ENCODE assay signal across 1 cellular context in genomic region chr3:172696357-172696756, GRCh38.
TF ChIP-seq lines count a peak whose summit lies in the region.

No MANE protein-coding gene starts in this region.

TF ChIP-seq in HepG2, 621 proteins besides CTCF, POLR2A, EP300 and RAD21 (continued from another document and continues in another):
- TF ChIP-seq, protein P1, sequence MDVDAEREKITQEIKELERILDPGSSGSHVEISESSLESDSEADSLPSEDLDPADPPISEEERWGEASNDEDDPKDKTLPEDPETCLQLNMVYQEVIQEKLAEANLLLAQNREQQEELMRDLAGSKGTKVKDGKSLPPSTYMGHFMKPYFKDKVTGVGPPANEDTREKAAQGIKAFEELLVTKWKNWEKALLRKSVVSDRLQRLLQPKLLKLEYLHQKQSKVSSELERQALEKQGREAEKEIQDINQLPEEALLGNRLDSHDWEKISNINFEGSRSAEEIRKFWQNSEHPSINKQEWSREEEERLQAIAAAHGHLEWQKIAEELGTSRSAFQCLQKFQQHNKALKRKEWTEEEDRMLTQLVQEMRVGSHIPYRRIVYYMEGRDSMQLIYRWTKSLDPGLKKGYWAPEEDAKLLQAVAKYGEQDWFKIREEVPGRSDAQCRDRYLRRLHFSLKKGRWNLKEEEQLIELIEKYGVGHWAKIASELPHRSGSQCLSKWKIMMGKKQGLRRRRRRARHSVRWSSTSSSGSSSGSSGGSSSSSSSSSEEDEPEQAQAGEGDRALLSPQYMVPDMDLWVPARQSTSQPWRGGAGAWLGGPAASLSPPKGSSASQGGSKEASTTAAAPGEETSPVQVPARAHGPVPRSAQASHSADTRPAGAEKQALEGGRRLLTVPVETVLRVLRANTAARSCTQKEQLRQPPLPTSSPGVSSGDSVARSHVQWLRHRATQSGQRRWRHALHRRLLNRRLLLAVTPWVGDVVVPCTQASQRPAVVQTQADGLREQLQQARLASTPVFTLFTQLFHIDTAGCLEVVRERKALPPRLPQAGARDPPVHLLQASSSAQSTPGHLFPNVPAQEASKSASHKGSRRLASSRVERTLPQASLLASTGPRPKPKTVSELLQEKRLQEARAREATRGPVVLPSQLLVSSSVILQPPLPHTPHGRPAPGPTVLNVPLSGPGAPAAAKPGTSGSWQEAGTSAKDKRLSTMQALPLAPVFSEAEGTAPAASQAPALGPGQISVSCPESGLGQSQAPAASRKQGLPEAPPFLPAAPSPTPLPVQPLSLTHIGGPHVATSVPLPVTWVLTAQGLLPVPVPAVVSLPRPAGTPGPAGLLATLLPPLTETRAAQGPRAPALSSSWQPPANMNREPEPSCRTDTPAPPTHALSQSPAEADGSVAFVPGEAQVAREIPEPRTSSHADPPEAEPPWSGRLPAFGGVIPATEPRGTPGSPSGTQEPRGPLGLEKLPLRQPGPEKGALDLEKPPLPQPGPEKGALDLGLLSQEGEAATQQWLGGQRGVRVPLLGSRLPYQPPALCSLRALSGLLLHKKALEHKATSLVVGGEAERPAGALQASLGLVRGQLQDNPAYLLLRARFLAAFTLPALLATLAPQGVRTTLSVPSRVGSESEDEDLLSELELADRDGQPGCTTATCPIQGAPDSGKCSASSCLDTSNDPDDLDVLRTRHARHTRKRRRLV (CRISPR knock-in tag; IDR thresholded peaks at IDR 0.05): no peak
- TF ChIP-seq, protein P2, sequence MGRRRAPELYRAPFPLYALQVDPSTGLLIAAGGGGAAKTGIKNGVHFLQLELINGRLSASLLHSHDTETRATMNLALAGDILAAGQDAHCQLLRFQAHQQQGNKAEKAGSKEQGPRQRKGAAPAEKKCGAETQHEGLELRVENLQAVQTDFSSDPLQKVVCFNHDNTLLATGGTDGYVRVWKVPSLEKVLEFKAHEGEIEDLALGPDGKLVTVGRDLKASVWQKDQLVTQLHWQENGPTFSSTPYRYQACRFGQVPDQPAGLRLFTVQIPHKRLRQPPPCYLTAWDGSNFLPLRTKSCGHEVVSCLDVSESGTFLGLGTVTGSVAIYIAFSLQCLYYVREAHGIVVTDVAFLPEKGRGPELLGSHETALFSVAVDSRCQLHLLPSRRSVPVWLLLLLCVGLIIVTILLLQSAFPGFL (CRISPR knock-in tag; IDR thresholded peaks at IDR 0.05): no peak
- TF ChIP-seq, protein P3, sequence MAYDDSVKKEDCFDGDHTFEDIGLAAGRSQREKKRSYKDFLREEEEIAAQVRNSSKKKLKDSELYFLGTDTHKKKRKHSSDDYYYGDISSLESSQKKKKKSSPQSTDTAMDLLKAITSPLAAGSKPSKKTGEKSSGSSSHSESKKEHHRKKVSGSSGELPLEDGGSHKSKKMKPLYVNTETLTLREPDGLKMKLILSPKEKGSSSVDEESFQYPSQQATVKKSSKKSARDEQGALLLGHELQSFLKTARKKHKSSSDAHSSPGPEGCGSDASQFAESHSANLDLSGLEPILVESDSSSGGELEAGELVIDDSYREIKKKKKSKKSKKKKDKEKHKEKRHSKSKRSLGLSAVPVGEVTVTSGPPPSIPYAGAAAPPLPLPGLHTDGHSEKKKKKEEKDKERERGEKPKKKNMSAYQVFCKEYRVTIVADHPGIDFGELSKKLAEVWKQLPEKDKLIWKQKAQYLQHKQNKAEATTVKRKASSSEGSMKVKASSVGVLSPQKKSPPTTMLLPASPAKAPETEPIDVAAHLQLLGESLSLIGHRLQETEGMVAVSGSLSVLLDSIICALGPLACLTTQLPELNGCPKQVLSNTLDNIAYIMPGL (CRISPR knock-in tag; IDR thresholded peaks at IDR 0.05; ENCODE audit: borderline replicate concordance in 1 of 2, low read depth in 1 of 2): peak in 1 of 2 experiments; percentile 63; a peak in 1 of 4 replicates
- TF ChIP-seq SSRP1 (CRISPR knock-in tag; IDR thresholded peaks at IDR 0.05): no peak
- 0 out of 2 replicates have a peak, but pooled peaks have one; percentile 28 for TF ChIP-seq NR2C2 (CRISPR knock-in tag; IDR thresholded peaks at IDR 0.05; ENCODE audit: borderline replicate concordance)
- TF ChIP-seq SP5 (CRISPR knock-in tag; IDR thresholded peaks at IDR 0.05; ENCODE audit: borderline replicate concordance, low read depth): peak; percentile 48; the same call in 1 of the 2 replicates
- TF ChIP-seq MEIS1 (CRISPR knock-in tag; IDR thresholded peaks at IDR 0.05; ENCODE audit: borderline replicate concordance): no peak
- no peak for TF ChIP-seq YY1 (IDR thresholded peaks at IDR 0.05; ENCODE audit: insufficient read depth, insufficient replicate concordance, low read depth, low read length)
- TF ChIP-seq ZNF17 (CRISPR knock-in tag; IDR thresholded peaks at IDR 0.05): no peak
- no peak for TF ChIP-seq ZNF7 (CRISPR knock-in tag; IDR thresholded peaks at IDR 0.05)
- TF ChIP-seq, protein P4, sequence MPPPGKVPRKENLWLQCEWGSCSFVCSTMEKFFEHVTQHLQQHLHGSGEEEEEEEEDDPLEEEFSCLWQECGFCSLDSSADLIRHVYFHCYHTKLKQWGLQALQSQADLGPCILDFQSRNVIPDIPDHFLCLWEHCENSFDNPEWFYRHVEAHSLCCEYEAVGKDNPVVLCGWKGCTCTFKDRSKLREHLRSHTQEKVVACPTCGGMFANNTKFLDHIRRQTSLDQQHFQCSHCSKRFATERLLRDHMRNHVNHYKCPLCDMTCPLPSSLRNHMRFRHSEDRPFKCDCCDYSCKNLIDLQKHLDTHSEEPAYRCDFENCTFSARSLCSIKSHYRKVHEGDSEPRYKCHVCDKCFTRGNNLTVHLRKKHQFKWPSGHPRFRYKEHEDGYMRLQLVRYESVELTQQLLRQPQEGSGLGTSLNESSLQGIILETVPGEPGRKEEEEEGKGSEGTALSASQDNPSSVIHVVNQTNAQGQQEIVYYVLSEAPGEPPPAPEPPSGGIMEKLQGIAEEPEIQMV (CRISPR knock-in tag; IDR thresholded peaks at IDR 0.05; ENCODE audit: low read depth): no peak
- no peak for TF ChIP-seq ZNF598 (CRISPR knock-in tag; IDR thresholded peaks at IDR 0.05; ENCODE audit: borderline replicate concordance)
- no peak for TF ChIP-seq HNRNPLL (IDR thresholded peaks at IDR 0.05; ENCODE audit: low read depth, low read length, poor library complexity, severe bottlenecking)
- TF ChIP-seq ZNF713 (CRISPR knock-in tag; IDR thresholded peaks at IDR 0.05): no peak
- TF ChIP-seq ZNF792 (CRISPR knock-in tag; IDR thresholded peaks at IDR 0.05): peak; percentile 69; the same call in 1 of the 2 replicates
- TF ChIP-seq ELF1 (CRISPR knock-in tag; IDR thresholded peaks at IDR 0.05): no peak
- no peak for TF ChIP-seq MNT (IDR thresholded peaks at IDR 0.05)
- TF ChIP-seq PRDM15 (CRISPR knock-in tag; IDR thresholded peaks at IDR 0.05): no peak
- no peak for TF ChIP-seq ZNF737 (CRISPR knock-in tag; IDR thresholded peaks at IDR 0.05; ENCODE audit: borderline replicate concordance)
- no peak for TF ChIP-seq PCBP2 (optimal IDR thresholded peaks at IDR 0.05; ENCODE audit: low read depth, low read length, poor library complexity, severe bottlenecking)
- TF ChIP-seq ZNF510 (CRISPR knock-in tag; IDR thresholded peaks at IDR 0.05; ENCODE audit: low read depth): no peak
- TF ChIP-seq ZNF10 (CRISPR knock-in tag; IDR thresholded peaks at IDR 0.05; ENCODE audit: borderline replicate concordance, low read depth): no peak
- 0 out of 2 replicates have a peak, but pooled peaks have one; percentile 69 for TF ChIP-seq STAT5B (CRISPR knock-in tag; IDR thresholded peaks at IDR 0.05)
- TF ChIP-seq, protein P5, sequence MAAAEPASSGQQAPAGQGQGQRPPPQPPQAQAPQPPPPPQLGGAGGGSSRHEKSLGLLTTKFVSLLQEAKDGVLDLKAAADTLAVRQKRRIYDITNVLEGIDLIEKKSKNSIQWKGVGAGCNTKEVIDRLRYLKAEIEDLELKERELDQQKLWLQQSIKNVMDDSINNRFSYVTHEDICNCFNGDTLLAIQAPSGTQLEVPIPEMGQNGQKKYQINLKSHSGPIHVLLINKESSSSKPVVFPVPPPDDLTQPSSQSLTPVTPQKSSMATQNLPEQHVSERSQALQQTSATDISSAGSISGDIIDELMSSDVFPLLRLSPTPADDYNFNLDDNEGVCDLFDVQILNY (CRISPR knock-in tag; conservative IDR thresholded peaks at IDR 0.05): no peak
- no peak for TF ChIP-seq NFE2L1 (CRISPR knock-in tag; IDR thresholded peaks at IDR 0.05; ENCODE audit: borderline replicate concordance)
- TF ChIP-seq RORA (CRISPR knock-in tag; IDR thresholded peaks at IDR 0.05): no peak
- peak; percentile 97 for TF ChIP-seq RCOR2 (CRISPR knock-in tag; IDR thresholded peaks at IDR 0.05)
- no peak for TF ChIP-seq TGIF2 (CRISPR knock-in tag; IDR thresholded peaks at IDR 0.05)
- TF ChIP-seq ZNF138 (CRISPR knock-in tag; IDR thresholded peaks at IDR 0.05; ENCODE audit: low read depth): no peak
- no peak for TF ChIP-seq ZNF143 (CRISPR knock-in tag; IDR thresholded peaks at IDR 0.05)
- peak; percentile 98 for TF ChIP-seq ISL2 (CRISPR knock-in tag; IDR thresholded peaks at IDR 0.05)
- TF ChIP-seq HDAC1 (CRISPR knock-in tag; IDR thresholded peaks at IDR 0.05): peak; percentile 59; the same call in 1 of the 2 replicates
- TF ChIP-seq, protein P6, sequence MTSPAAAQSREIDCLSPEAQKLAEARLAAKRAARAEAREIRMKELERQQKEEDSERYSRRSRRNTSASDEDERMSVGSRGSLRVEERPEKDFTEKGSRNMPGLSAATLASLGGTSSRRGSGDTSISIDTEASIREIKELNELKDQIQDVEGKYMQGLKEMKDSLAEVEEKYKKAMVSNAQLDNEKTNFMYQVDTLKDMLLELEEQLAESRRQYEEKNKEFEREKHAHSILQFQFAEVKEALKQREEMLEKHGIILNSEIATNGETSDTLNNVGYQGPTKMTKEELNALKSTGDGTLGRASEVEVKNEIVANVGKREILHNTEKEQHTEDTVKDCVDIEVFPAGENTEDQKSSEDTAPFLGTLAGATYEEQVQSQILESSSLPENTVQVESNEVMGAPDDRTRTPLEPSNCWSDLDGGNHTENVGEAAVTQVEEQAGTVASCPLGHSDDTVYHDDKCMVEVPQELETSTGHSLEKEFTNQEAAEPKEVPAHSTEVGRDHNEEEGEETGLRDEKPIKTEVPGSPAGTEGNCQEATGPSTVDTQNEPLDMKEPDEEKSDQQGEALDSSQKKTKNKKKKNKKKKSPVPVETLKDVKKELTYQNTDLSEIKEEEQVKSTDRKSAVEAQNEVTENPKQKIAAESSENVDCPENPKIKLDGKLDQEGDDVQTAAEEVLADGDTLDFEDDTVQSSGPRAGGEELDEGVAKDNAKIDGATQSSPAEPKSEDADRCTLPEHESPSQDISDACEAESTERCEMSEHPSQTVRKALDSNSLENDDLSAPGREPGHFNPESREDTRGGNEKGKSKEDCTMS (CRISPR knock-in tag; conservative IDR thresholded peaks at IDR 0.05): no peak
- TF ChIP-seq TAF1 (CRISPR knock-in tag; IDR thresholded peaks at IDR 0.05): no peak
- TF ChIP-seq NFE2 (CRISPR knock-in tag; IDR thresholded peaks at IDR 0.05): no peak
- peak; percentile 63; the same call in 1 of the 2 replicates for TF ChIP-seq HOXD1 (CRISPR knock-in tag; IDR thresholded peaks at IDR 0.05)
- peak; percentile 62; the same call in 1 of the 2 replicates for TF ChIP-seq ZBTB20 (CRISPR knock-in tag; IDR thresholded peaks at IDR 0.05; ENCODE audit: borderline replicate concordance, low read depth)
- 0 out of 2 replicates have a peak, but pooled peaks have one; percentile 32 for TF ChIP-seq ZSCAN20 (CRISPR knock-in tag; IDR thresholded peaks at IDR 0.05; ENCODE audit: borderline replicate concordance)
- TF ChIP-seq MXI1 (IDR thresholded peaks at IDR 0.05; ENCODE audit: borderline replicate concordance, low read depth, low read length): no peak
- peak; percentile 54; the same call in 1 of the 2 replicates for TF ChIP-seq NR2F6 (IDR thresholded peaks at IDR 0.05)
- peak; percentile 72 for TF ChIP-seq NR2F6 (CRISPR knock-in tag; IDR thresholded peaks at IDR 0.05)
- TF ChIP-seq EZH2 (conservative IDR thresholded peaks at IDR 0.05; ENCODE audit: low read depth, low read length): no peak
- 0 out of 2 replicates have a peak, but pooled peaks have one; percentile 77 for TF ChIP-seq SP140L (CRISPR knock-in tag; IDR thresholded peaks at IDR 0.05; ENCODE audit: borderline replicate concordance)
- TF ChIP-seq ZNF101 (CRISPR knock-in tag; IDR thresholded peaks at IDR 0.05; ENCODE audit: borderline replicate concordance, low read depth): no peak
- no peak for TF ChIP-seq JUNB (CRISPR knock-in tag; IDR thresholded peaks at IDR 0.05; ENCODE audit: borderline replicate concordance)
- no peak for TF ChIP-seq GZF1 (CRISPR knock-in tag; IDR thresholded peaks at IDR 0.05)
- TF ChIP-seq ZNF75D (CRISPR knock-in tag; IDR thresholded peaks at IDR 0.05; ENCODE audit: borderline replicate concordance): no peak
- no peak for TF ChIP-seq RFX5 (IDR thresholded peaks at IDR 0.05; ENCODE audit: low read depth, low read length)
- peak; percentile 82 for TF ChIP-seq MIXL1 (CRISPR knock-in tag; IDR thresholded peaks at IDR 0.05)
